Comparison of ENCODE assay signal across 14 cellular contexts in the genomic region with DNA sequence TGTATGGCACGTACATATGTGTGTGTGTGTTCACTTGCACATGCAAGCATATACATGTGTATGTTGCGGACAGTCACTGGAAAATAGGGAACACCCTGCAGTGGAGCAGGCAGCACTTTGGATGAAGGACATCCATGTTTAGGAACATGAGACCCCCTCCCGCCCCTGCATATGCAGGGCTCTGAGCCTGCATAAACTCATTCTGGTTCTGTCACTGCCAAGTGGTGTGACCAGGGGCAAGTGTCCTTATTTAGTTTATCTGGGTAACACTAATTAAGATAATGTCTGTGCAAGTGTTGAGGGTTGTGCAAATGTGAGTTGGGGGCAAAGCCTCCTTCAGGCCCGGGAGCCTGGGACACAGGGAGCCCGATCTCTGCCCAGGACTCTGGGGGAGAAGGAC.
"Had no signal": no experiment of that assay in that cellular context is flagged by ENCODE, and none has a peak within 500 bp of the region (broad histone marks: within the 10 kb centered on the region; RNA-seq: fewer than 3 reads in every experiment).

No MANE protein-coding gene starts in this region.

- H3K4me3 ChIP-seq: psoas muscle, skin epidermis, stomach, thoracic aorta, transverse colon had no signal

- H3K36me3 ChIP-seq: stomach, thoracic aorta, transverse colon had no signal

- H3K27me3 ChIP-seq: stomach, transverse colon had no signal

- DNase-seq: foreskin melanocyte; hippocampal formation; psoas muscle; retina; stimulated activated CD4-positive, alpha-beta T cell treated with anti-CD3 and anti-CD28 coated beads, Interleukin-12 subunit alpha, Interleukin-12 subunit beta, amount 100 ng/mL, for 4 hours; stimulated activated naive CD4-positive, alpha-beta T cell; stomach; substantia nigra; transverse colon had no signal

- H3K4me1 ChIP-seq: parathyroid adenoma, psoas muscle, stomach, transverse colon had no signal

- H3K9me3 ChIP-seq: psoas muscle, stomach, thoracic aorta, transverse colon had no signal

- ATAC-seq: left lobe of liver, psoas muscle, sciatic nerve had no signal

- H3K27ac ChIP-seq: parathyroid adenoma, psoas muscle, skin epidermis, stomach, thoracic aorta, transverse colon had no signal
